In genomic region chr2:119011910-119012209, GRCh38 we compare ENCODE assay signal across 15 cellular contexts.
DNase-seq lines count a peak whose midpoint lies in the region; ATAC-seq and TF ChIP-seq lines count a peak whose summit lies in the region.
"Had no signal": no experiment of that assay in that cellular context is flagged by ENCODE, and none has a peak within 500 bp of the region (broad histone marks: within the 10 kb centered on the region; RNA-seq: fewer than 3 reads in every experiment).

No MANE protein-coding gene starts in this region.

- peak overlapping the region; percentile 59 for H3K4me2 ChIP-seq in GM23248 (ENCODE audit: unreplicated experiment)
- H3K4me2 ChIP-seq in PC-9 = peak overlapping the region; percentile 60
- H3K4me2 ChIP-seq in hepatocyte = peak overlapping the region; percentile 83
- peak overlapping the region; percentile 64 for H3K4me2 ChIP-seq in smooth muscle cell
- H3K4me2 ChIP-seq: SK-N-SH had no signal

- TF ChIP-seq CTCF in PC-9 (conservative IDR thresholded peaks at IDR 0.05) (no peak), hepatocyte (IDR thresholded peaks at IDR 0.05; ENCODE audit: poor library complexity) (no peak), smooth muscle cell (IDR thresholded peaks at IDR 0.05; ENCODE audit: borderline replicate concordance, insufficient read depth, poor library complexity, severe bottlenecking) (no peak), spleen (IDR thresholded peaks at IDR 0.05 in 8 of 11, conservative IDR thresholded peaks at IDR 0.05 in 3 of 11) (no peak)

- no TSS peak for BruUV-seq in PC-9 (replicated peaks; lab: Mats Ljungman, UMichigan)

- POLR2A ChIA-PET in PC-9 (lab: Charles Lee; ENCODE audit: unreplicated experiment) = no interaction called here

- no peaks in the 10 kb centered on the region for H3K4me1 ChIP-seq in GM23248 (ENCODE audit: insufficient read depth)
- H3K4me1 ChIP-seq in PC-9 (replicated peaks; ENCODE audit: insufficient read depth) = no peaks in the 10 kb centered on the region
- H3K4me1 ChIP-seq in hepatocyte (ENCODE audit: insufficient read depth) = no peaks in the 10 kb centered on the region
- H3K4me1 ChIP-seq in smooth muscle cell (ENCODE audit: low read depth) = no peaks in the 10 kb centered on the region
- peaks cover 0 to 9% (median 3%) of the 10 kb centered on the region in 6 donors for H3K4me1 ChIP-seq in spleen

- no peaks in the 10 kb centered on the region for H3K79me2 ChIP-seq in GM23248 (ENCODE audit: insufficient read depth)
- H3K79me2 ChIP-seq in PC-9 (ENCODE audit: low read depth) = no peaks in the 10 kb centered on the region
- no peaks in the 10 kb centered on the region for H3K79me2 ChIP-seq in hepatocyte
- H3K79me2 ChIP-seq in smooth muscle cell (ENCODE audit: low read depth) = no peaks in the 10 kb centered on the region

- H3K27me3 ChIP-seq in GM23248 (replicated peaks; ENCODE audit: insufficient read depth) (peaks cover 67% of the 10 kb centered on the region), PC-9 (ENCODE audit: insufficient read depth, low read depth) (no peaks in the 10 kb centered on the region), hepatocyte (peaks cover 41% of the 10 kb centered on the region), smooth muscle cell (ENCODE audit: low read depth) (peaks cover 48% of the 10 kb centered on the region), spleen (replicated peaks in 1 of 7) (peaks cover 0 to 43% (median 8%) of the 10 kb centered on the region in 7 donors)

- no peak for TF ChIP-seq POLR2A in spleen (IDR thresholded peaks at IDR 0.05)

- intact Hi-C loops in PC-9 (cut with micrococcal nuclease; ENCODE audit: unreplicated experiment) = loop anchor here (1.0 to 10.0 kb wide), 4 partner anchors 127 to 653 kb away; no protein-coding TSS in a partner anchor
- intact Hi-C loops in spleen (cut with DNase I; ENCODE audit: low total_unique reads) = no loop called here

- H3K4me3 ChIP-seq in GM23248 (no peak overlapping the region), PC-9 (peak overlapping the region; percentile 13; the same call in 1 of the 2 replicates), hepatocyte (no peak overlapping the region), smooth muscle cell (no peak overlapping the region), spleen (peak overlapping the region in 1 of 8 donors; percentile 11)
- H3K4me3 ChIP-seq: MG63, sigmoid colon had no signal

- 63 to 74% methylated on average over 5 of the region's 5 CpGs for WGBS in GM23248 (ENCODE audit: low coverage in 1 of 2, low lambda C conversion rate in 2 of 2, missing lambda C conversion rate in 2 of 2), 2 experiments
- 70% methylated on average over 5 of the region's 5 CpGs for WGBS in hepatocyte (ENCODE audit: low lambda C conversion rate, missing lambda C conversion rate)
- 75% methylated on average over 5 of the region's 5 CpGs for WGBS in smooth muscle cell (ENCODE audit: low lambda C conversion rate)
- WGBS in spleen, 5 donors = 65 to 78% (median 70%) methylated on average over 5 of the region's 5 CpGs

- no peaks in the 10 kb centered on the region for H3K9me2 ChIP-seq in GM23248 (ENCODE audit: insufficient read depth)
- H3K9me2 ChIP-seq in PC-9 (ENCODE audit: insufficient read depth) = no peaks in the 10 kb centered on the region
- no peaks in the 10 kb centered on the region for H3K9me2 ChIP-seq in hepatocyte (replicated peaks; ENCODE audit: insufficient read depth)
- H3K9me2 ChIP-seq: SK-N-SH had no signal

- H3K27ac ChIP-seq in GM23248 (no peak overlapping the region), PC-9 (no peak overlapping the region), hepatocyte (no peak overlapping the region), smooth muscle cell (ENCODE audit: low read depth) (no peak overlapping the region), spleen (no peak overlapping the region)
- H3K27ac ChIP-seq: sigmoid colon, VCaP had no signal

- H3K9ac ChIP-seq in GM23248 (no peak overlapping the region), smooth muscle cell (ENCODE audit: low read depth) (no peak overlapping the region)
- H3K9ac ChIP-seq: SK-N-SH had no signal

- CTCF ChIA-PET in PC-9 (lab: Charles Lee) = interaction anchor here (0.7 kb wide), 1 partner anchor 23 kb away, joined by 3 read pairs; no protein-coding TSS in a partner anchor

- no peaks in the 10 kb centered on the region for H4K20me1 ChIP-seq in GM23248 (ENCODE audit: insufficient read depth)
- H4K20me1 ChIP-seq in PC-9 (ENCODE audit: insufficient read depth) = no peaks in the 10 kb centered on the region
- no peaks in the 10 kb centered on the region for H4K20me1 ChIP-seq in hepatocyte (ENCODE audit: insufficient read depth, poor library complexity, severe bottlenecking)
- no peaks in the 10 kb centered on the region for H4K20me1 ChIP-seq in smooth muscle cell (ENCODE audit: low read depth)

- H3K36me3 ChIP-seq in GM23248 (ENCODE audit: low read depth) (no peaks in the 10 kb centered on the region), PC-9 (ENCODE audit: low read depth) (no peaks in the 10 kb centered on the region), hepatocyte (replicated peaks; ENCODE audit: insufficient read depth, low read depth) (no peaks in the 10 kb centered on the region), smooth muscle cell (ENCODE audit: low read depth) (no peaks in the 10 kb centered on the region), spleen (no peaks in the 10 kb centered on the region)
- H3K36me3 ChIP-seq: MG63, sigmoid colon had no signal

- in situ Hi-C loops in GM23248 (cut with MboI) = no loop called here

- H2AFZ ChIP-seq in GM23248 (no peak overlapping the region), PC-9 (no peak overlapping the region), hepatocyte (no peak overlapping the region), smooth muscle cell (ENCODE audit: low read depth) (no peak overlapping the region)

- no peak for ATAC-seq in HG03139 (IDR thresholded peaks at IDR 0.05; ENCODE audit: unreplicated experiment)
- ATAC-seq: CD8-positive, alpha-beta T cell had no signal

- DNase-seq in GM23248 (no peak), PC-9 (no peak), hepatocyte (ENCODE audit: low spot score) (no peak), smooth muscle cell (lab: John Stamatoyannopoulos, UW; ENCODE audit: unreplicated experiment) (no peak), NCI-H526 (lab: John Stamatoyannopoulos, UW) (no peak), spleen (no peak)
- DNase-seq: activated CD4-positive, alpha-beta T cell treated with anti-CD3 and anti-CD28 coated beads, Interleukin-2, amount 50 U/mL, for 4 hours; activated T-cell treated with anti-CD3 and anti-CD28 coated beads for 4 hours; NCI-H2171 treated with DMSO at 0.1 percent for 48 hours; sigmoid colon had no signal

- H3F3A ChIP-seq in GM23248 (ENCODE audit: insufficient read depth) (no peaks in the 10 kb centered on the region), PC-9 (ENCODE audit: insufficient read depth, low read depth) (no peaks in the 10 kb centered on the region), smooth muscle cell (ENCODE audit: low read depth) (no peaks in the 10 kb centered on the region)

- H3K9me3 ChIP-seq in GM23248 (ENCODE audit: low read depth) = no peaks in the 10 kb centered on the region
- H3K9me3 ChIP-seq in PC-9 (ENCODE audit: insufficient read depth, low read depth) = no peaks in the 10 kb centered on the region
- no peaks in the 10 kb centered on the region for H3K9me3 ChIP-seq in hepatocyte (ENCODE audit: low read depth)
- H3K9me3 ChIP-seq in smooth muscle cell (replicated peaks; ENCODE audit: low read depth) = no peaks in the 10 kb centered on the region
- no peaks in the 10 kb centered on the region for H3K9me3 ChIP-seq in spleen
- H3K9me3 ChIP-seq: MG63, sigmoid colon, SK-N-SH had no signal
